In genomic region chr9:32395483-32396216, GRCh38 we compare ENCODE assay signal across 11 cellular contexts. TPM values are rescaled to one million over a fixed set of nuclear protein-coding genes. Genes with fewer than 3 reads are reported as not detected.
DNase-seq lines count a peak whose midpoint lies in the region; ATAC-seq, FAIRE-seq and TF ChIP-seq lines count a peak whose summit lies in the region.
"Had no signal": no experiment of that assay in that cellular context is flagged by ENCODE, and none has a peak within 500 bp of the region (broad histone marks: within the 10 kb centered on the region; RNA-seq: fewer than 3 reads in every experiment).

No MANE protein-coding gene starts in this region.

- peaks cover 9% of the 10 kb centered on the region for H3K4me1 ChIP-seq in upper lobe of right lung

- H3K27ac ChIP-seq in upper lobe of right lung: peak overlapping the region; percentile 39

- intact Hi-C loops in upper lobe of right lung (cut with DNase I): no loop called here

- DNase-seq in HTR-8/SVneo (ENCODE audit: insufficient read length, low spot score) (peak; percentile 40), choroid plexus epithelial cell (ENCODE audit: low read depth) (peak; percentile 98), left lobe of liver (ENCODE audit: low spot score) (no peak), upper lobe of right lung (no peak), GM19240 (ENCODE audit: insufficient read length, low spot score) (no peak), foreskin melanocyte (no peak)
- DNase-seq: activated naive CD4-positive, alpha-beta T cell treated with anti-CD3 and anti-CD28 coated beads for 36 hours; NCI-H1436 treated with DMSO at 0.1 percent for 48 hours; stimulated activated CD4-positive, alpha-beta T cell treated with anti-CD3 and anti-CD28 coated beads, Interleukin-1b, Interleukin-23, amount 100 ng/mL, for 48 hours had no signal

- no peaks in the 10 kb centered on the region for H3K9me3 ChIP-seq in upper lobe of right lung

- ATAC-seq in left lobe of liver (peak; percentile 61), upper lobe of right lung (peak; percentile 80), GM21447 (IDR thresholded peaks at IDR 0.05; ENCODE audit: unreplicated experiment) (no peak), GM18861 (IDR thresholded peaks at IDR 0.05; ENCODE audit: unreplicated experiment) (no peak)

- H3K27me3 ChIP-seq in upper lobe of right lung: no peaks in the 10 kb centered on the region

- H3K4me3 ChIP-seq in choroid plexus epithelial cell (ENCODE audit: low read depth, low read length) (no peak overlapping the region), upper lobe of right lung (no peak overlapping the region)

- TF ChIP-seq CTCF in choroid plexus epithelial cell (conservative IDR thresholded peaks at IDR 0.05; ENCODE audit: low read depth, low read length) (peak; percentile 63), upper lobe of right lung (IDR thresholded peaks at IDR 0.05) (peak; percentile 11)

- H3K36me3 ChIP-seq in upper lobe of right lung: no peaks in the 10 kb centered on the region

- no peak for FAIRE-seq in HTR-8/SVneo (lab: Jason Lieb, UNC)

RNA-seq across cellular contexts. Expression of gene ACO1, which starts 11.2 kb away (rescaled TPM):
- total RNA-seq in left lobe of liver: 102 TPM
- 32.9 TPM for total RNA-seq in upper lobe of right lung

Comparison
In these comparisons a context has a peak if more than half of its experiments do, and no peak if none do; other contexts are left out.
1. DNase-seq: peak in HTR-8/SVneo (single experiment) and choroid plexus epithelial cell (single experiment); none in left lobe of liver (single experiment), upper lobe of right lung (single experiment), GM19240 (single experiment) and foreskin melanocyte (single experiment).
2. ATAC-seq: peak in left lobe of liver (single experiment) and upper lobe of right lung (single experiment); none in GM21447 (single experiment) and GM18861 (single experiment).